15 cellular contexts compared by ENCODE assay signal in the genomic region with DNA sequence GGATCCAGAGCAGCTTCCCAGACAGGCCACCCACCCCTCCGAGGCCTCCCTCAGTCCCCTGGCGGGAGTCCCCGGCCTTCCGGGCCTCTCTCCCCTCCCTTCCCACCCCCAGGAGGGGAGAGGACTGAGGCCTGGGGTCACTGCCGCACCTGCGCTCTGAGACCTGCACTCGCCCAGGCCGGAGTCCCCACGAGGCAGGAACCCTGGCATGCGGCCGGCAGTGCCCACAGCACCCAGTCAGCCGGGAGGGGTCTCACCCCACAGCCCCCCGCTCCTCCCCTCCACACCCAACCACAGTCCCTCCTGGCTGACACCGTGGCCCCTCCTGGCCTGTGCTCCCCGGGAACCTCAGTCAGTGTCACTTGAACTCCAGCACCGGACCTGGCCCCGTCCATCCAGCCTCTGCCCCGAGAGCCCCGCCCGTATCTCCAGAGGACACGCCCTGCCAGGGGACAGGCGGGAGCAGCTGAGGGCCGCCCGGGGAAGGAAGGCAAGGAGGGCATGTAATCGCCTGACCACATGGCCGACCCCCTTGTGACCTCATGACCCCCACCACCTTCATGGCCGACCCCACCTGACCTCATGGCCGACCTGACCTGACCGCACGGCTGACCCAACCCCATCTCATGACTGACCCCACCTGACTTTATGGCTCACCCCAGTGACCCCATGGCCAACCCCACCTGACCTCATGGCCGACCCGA. TPM values are rescaled to one million over a fixed set of nuclear protein-coding genes. Genes with fewer than 3 reads are reported as not detected.
DNase-seq lines count a peak whose midpoint lies in the region; ATAC-seq and TF ChIP-seq lines count a peak whose summit lies in the region.
"Had no signal": no experiment of that assay in that cellular context is flagged by ENCODE, and none has a peak within 500 bp of the region (broad histone marks: within the 10 kb centered on the region; RNA-seq: fewer than 3 reads in every experiment).

No MANE protein-coding gene starts in this region.

- no peaks in the 10 kb centered on the region for H3K27me3 Mint-ChIP-seq in T-helper 1 cell treated with Interleukin-12 subunit alpha and Interleukin-12 subunit beta and Interleukin-4 antibody, amounts not matched to agents 30 μg/mL and 1 μg/mL, for 36 hours (ENCODE audit: low read depth)
- no peaks in the 10 kb centered on the region for H3K27me3 Mint-ChIP-seq in stimulated activated memory B cell treated with anti-CD40 and anti-IgM and Interleukin-4, amounts not matched to agents 10 μg/mL and 1 μg/mL and 100 μg/mL, for 72 hours

- H3K4me1 Mint-ChIP-seq in T-helper 1 cell treated with Interleukin-12 subunit alpha and Interleukin-12 subunit beta and Interleukin-4 antibody, amounts not matched to agents 30 μg/mL and 1 μg/mL, for 36 hours (ENCODE audit: low read depth): peaks cover 9% of the 10 kb centered on the region
- H3K4me1 Mint-ChIP-seq in stimulated activated memory B cell treated with anti-CD40 and anti-IgM and Interleukin-4, amounts not matched to agents 10 μg/mL and 1 μg/mL and 100 μg/mL, for 72 hours: peaks cover 72% of the 10 kb centered on the region

- H3K27ac ChIP-seq in SJCRH30 (peak overlapping the region; percentile 68), foreskin keratinocyte (peak overlapping the region; percentile 18), Karpas-422 (ENCODE audit: low read length) (no peak overlapping the region)
- H3K27ac ChIP-seq: PC-9, psoas muscle had no signal

- H3K27me3 ChIP-seq in SJCRH30 (peaks cover 15% of the 10 kb centered on the region), foreskin keratinocyte (no peaks in the 10 kb centered on the region), Karpas-422 (ENCODE audit: low read length) (no peaks in the 10 kb centered on the region)

- no peak overlapping the region for H3K9ac ChIP-seq in Karpas-422 (ENCODE audit: low read length)

- no peak for TF ChIP-seq CTCF in foreskin keratinocyte (conservative IDR thresholded peaks at IDR 0.05)

- no peak for DNase-seq in T-helper 1 cell
- peak; percentile 91 to 93 for DNase-seq in SJCRH30
- no peak for DNase-seq in foreskin keratinocyte
- no peak for DNase-seq in Karpas-422
- no peak for DNase-seq in Kasumi-1 (lab: John Stamatoyannopoulos, UW)
- DNase-seq: hypothalamus, psoas muscle had no signal

- no peaks in the 10 kb centered on the region for H3K9me2 ChIP-seq in Karpas-422 (replicated peaks; ENCODE audit: insufficient read depth, low read length)

- H3K27ac Mint-ChIP-seq in T-helper 1 cell treated with Interleukin-12 subunit alpha and Interleukin-12 subunit beta and Interleukin-4 antibody, amounts not matched to agents 30 μg/mL and 1 μg/mL, for 36 hours: peak overlapping the region; percentile 96
- H3K27ac Mint-ChIP-seq in stimulated activated memory B cell treated with anti-CD40 and anti-IgM and Interleukin-4, amounts not matched to agents 10 μg/mL and 1 μg/mL and 100 μg/mL, for 72 hours: peak overlapping the region; percentile 83

- no peaks in the 10 kb centered on the region for H4K20me1 ChIP-seq in Karpas-422 (ENCODE audit: insufficient read depth, low read depth, low read length)

- H3K36me3 Mint-ChIP-seq in T-helper 1 cell treated with Interleukin-12 subunit alpha and Interleukin-12 subunit beta and Interleukin-4 antibody, amounts not matched to agents 30 μg/mL and 1 μg/mL, for 36 hours (ENCODE audit: low read depth): no peaks in the 10 kb centered on the region
- no peaks in the 10 kb centered on the region for H3K36me3 Mint-ChIP-seq in stimulated activated memory B cell treated with anti-CD40 and anti-IgM and Interleukin-4, amounts not matched to agents 10 μg/mL and 1 μg/mL and 100 μg/mL, for 72 hours

- H3K4me3 ChIP-seq in SJCRH30 (peak overlapping the region; percentile 57), Karpas-422 (ENCODE audit: low read length) (no peak overlapping the region)
- H3K4me3 ChIP-seq: PC-9, psoas muscle had no signal

- H3K79me2 ChIP-seq in Karpas-422 (ENCODE audit: low read length): no peaks in the 10 kb centered on the region

- no peak overlapping the region for H2AFZ ChIP-seq in Karpas-422 (ENCODE audit: low read length)
- H2AFZ ChIP-seq: PC-9 had no signal

- H3K9me3 ChIP-seq in SJCRH30 (replicated peaks): no peaks in the 10 kb centered on the region
- no peaks in the 10 kb centered on the region for H3K9me3 ChIP-seq in Karpas-422 (ENCODE audit: low read length)
- H3K9me3 ChIP-seq: psoas muscle had no signal

- H3K4me1 ChIP-seq in SJCRH30 (peaks cover 35% of the 10 kb centered on the region), foreskin keratinocyte (peaks cover 4% of the 10 kb centered on the region), Karpas-422 (ENCODE audit: low read length) (peaks cover 9% of the 10 kb centered on the region)
- H3K4me1 ChIP-seq: psoas muscle had no signal

- H3K9me3 Mint-ChIP-seq in T-helper 1 cell treated with Interleukin-12 subunit alpha and Interleukin-12 subunit beta and Interleukin-4 antibody, amounts not matched to agents 30 μg/mL and 1 μg/mL, for 36 hours: no peaks in the 10 kb centered on the region
- no peaks in the 10 kb centered on the region for H3K9me3 Mint-ChIP-seq in stimulated activated memory B cell treated with anti-CD40 and anti-IgM and Interleukin-4, amounts not matched to agents 10 μg/mL and 1 μg/mL and 100 μg/mL, for 72 hours
- H3K9me3 Mint-ChIP-seq: activated T-cell treated with anti-CD3 and anti-CD28 coated beads, Interleukin-2, amount 50 U/mL, for 4 hours had no signal

- H3K4me2 ChIP-seq in Karpas-422 (ENCODE audit: low read depth, low read length, poor library complexity, severe bottlenecking): no peak overlapping the region
- H3K4me2 ChIP-seq: PC-9 had no signal

- no peak overlapping the region for H3K4me3 Mint-ChIP-seq in T-helper 1 cell treated with Interleukin-12 subunit alpha and Interleukin-12 subunit beta and Interleukin-4 antibody, amounts not matched to agents 30 μg/mL and 1 μg/mL, for 36 hours
- H3K4me3 Mint-ChIP-seq in stimulated activated memory B cell treated with anti-CD40 and anti-IgM and Interleukin-4, amounts not matched to agents 10 μg/mL and 1 μg/mL and 100 μg/mL, for 72 hours: peak overlapping the region; percentile 16
- H3K4me3 Mint-ChIP-seq: activated T-cell treated with anti-CD3 and anti-CD28 coated beads, Interleukin-2, amount 50 U/mL, for 4 hours had no signal

- no peak for ATAC-seq in foreskin keratinocyte
- ATAC-seq in stimulated activated memory B cell treated with anti-CD40 and anti-IgM and Interleukin-4, amounts not matched to agents 10 μg/mL and 1 μg/mL and 100 μg/mL, for 72 hours: no peak
- ATAC-seq in HG03135 (IDR thresholded peaks at IDR 0.05; ENCODE audit: unreplicated experiment): no peak

- H3K36me3 ChIP-seq in SJCRH30: no peaks in the 10 kb centered on the region
- H3K36me3 ChIP-seq in Karpas-422 (ENCODE audit: insufficient read depth, low read length): no peaks in the 10 kb centered on the region

RNA-seq across cellular contexts. Expression of gene TTLL10, which starts 28.7 kb away (rescaled TPM):
- total RNA-seq in SJCRH30 (2014; rRNA removed; shearing (Covaris generic)): 0.42 and 0.73 TPM in 2 replicates
- not detected in 2 replicates for total RNA-seq in foreskin keratinocyte
- 0.02 TPM in 1 of 2 replicates, not detected in the other for polyA plus RNA-seq in foreskin keratinocyte
- 0.18 TPM in 1 of 2 replicates, not detected in the other for total RNA-seq in Karpas-422 (2014; rRNA removed; shearing (Covaris generic); ENCODE audit: low replicate concordance)
- total RNA-seq: A172; activated T-cell treated with anti-CD3 and anti-CD28 coated beads, Interleukin-2, amount 50 U/mL, for 4 hours; epithelial cell of proximal tubule; temporal lobe had no signal

RNA-seq across cellular contexts. Expression of gene C1orf159, which starts 29.1 kb away (rescaled TPM):
- 19.9 and 20.8 TPM in 2 replicates for total RNA-seq in SJCRH30 (2014; rRNA removed; shearing (Covaris generic))
- total RNA-seq in foreskin keratinocyte: 14.4 and 15.4 TPM in 2 replicates
- polyA plus RNA-seq in foreskin keratinocyte: 21.2 and 21.3 TPM in 2 replicates
- total RNA-seq in Karpas-422 (2014; rRNA removed; shearing (Covaris generic); ENCODE audit: low replicate concordance): 10.2 and 10.4 TPM in 2 replicates

Comparison
In these comparisons a context has a peak if more than half of its experiments do, and no peak if none do; other contexts are left out.
1. DNase-seq: peak in SJCRH30 (2 of 2); none in T-helper 1 cell (0 of 5), foreskin keratinocyte (0 of 2), Karpas-422 (single experiment) and Kasumi-1 (0 of 2).